In genomic region chr5:82283893-82284292, GRCh38 we compare ENCODE assay signal across 32 cellular contexts.
"Had no signal": no experiment of that assay in that cellular context is flagged by ENCODE, and none has a peak within 500 bp of the region (broad histone marks: within the 10 kb centered on the region; RNA-seq: fewer than 3 reads in every experiment).

No MANE protein-coding gene starts in this region.

- H3K27ac Mint-ChIP-seq: activated B cell treated with CpG ODN at 0.5 μM for 24 hours; activated CD8-positive, alpha-beta memory T cell treated with anti-CD3 and anti-CD28 coated beads, Interleukin-2, amount 10 ng/mL, durations not matched to agents 7 days and 5 days; activated CD8-positive, alpha-beta T cell treated with anti-CD3 and anti-CD28 coated beads for 36 hours; activated naive CD4-positive, alpha-beta T cell treated with anti-CD3 and anti-CD28 coated beads for 36 hours; activated naive CD4-positive, alpha-beta T cell treated with anti-CD3 and anti-CD28 coated beads, Interleukin-2, amount 50 U/mL, for 24 hours; activated naive CD8-positive, alpha-beta T cell treated with anti-CD3 and anti-CD28 coated beads for 36 hours; activated naive CD8-positive, alpha-beta T cell treated with anti-CD3 and anti-CD28 coated beads, Interleukin-2, amount 50 U/mL, for 24 hours; activated T-helper 1 cell treated with anti-CD3 and anti-CD28 coated beads, Interleukin-12 subunit alpha, Interleukin-12 subunit beta, Interleukin-2, Interleukin-4 antibody, amounts not matched to agents 30 ng/mL and 10 ng/mL and 1 ng/mL, durations not matched to agents 14 hours and 24 hours and 36 hours; activated T-helper 2 cell treated with anti-CD3 and anti-CD28 coated beads, Interferon-gamma antibody, Interleukin-2, Interleukin-4, amounts not matched to agents 10 μg/mL and 5 μg/mL and 100 μg/mL, durations not matched to agents 14 hours and 24 hours and 36 hours; T-helper 17 cell; T-helper 2 cell treated with Interferon-gamma antibody and Interleukin-4, amounts not matched to agents 5 μg/mL and 100 μg/mL, for 36 hours had no signal

- H3K27me3 Mint-ChIP-seq: activated B cell treated with CpG ODN at 0.5 μM for 24 hours; activated CD8-positive, alpha-beta memory T cell treated with anti-CD3 and anti-CD28 coated beads, Interleukin-2, amount 10 ng/mL, durations not matched to agents 7 days and 5 days; activated CD8-positive, alpha-beta T cell treated with anti-CD3 and anti-CD28 coated beads for 36 hours; activated naive CD4-positive, alpha-beta T cell treated with anti-CD3 and anti-CD28 coated beads, Interleukin-2, amount 50 U/mL, for 24 hours; activated naive CD8-positive, alpha-beta T cell treated with anti-CD3 and anti-CD28 coated beads for 36 hours; activated naive CD8-positive, alpha-beta T cell treated with anti-CD3 and anti-CD28 coated beads, Interleukin-2, amount 50 U/mL, for 24 hours; T-helper 17 cell had no signal

- DNase-seq: activated B cell treated with CpG ODN at 0.5 μM for 24 hours; activated CD4-positive, alpha-beta T cell treated with anti-CD3 and anti-CD28 coated beads for 48 hours; activated CD4-positive, alpha-beta T cell treated with anti-CD3 and anti-CD28 coated beads, Interleukin-2, amount 50 U/mL, for 1 hour; activated CD4-positive, alpha-beta T cell treated with anti-CD3 and anti-CD28 coated beads, Interleukin-2, amount 50 U/mL, for 48 hours; activated CD8-positive, alpha-beta memory T cell treated with anti-CD3 and anti-CD28 coated beads, Interleukin-2, amount 10 ng/mL, durations not matched to agents 7 days and 5 days; activated CD8-positive, alpha-beta memory T cell treated with anti-CD3 and anti-CD28 coated beads, Interleukin-2, amount 50 U/mL, for 4 hours; activated CD8-positive, alpha-beta T cell treated with anti-CD3 and anti-CD28 coated beads for 36 hours; activated effector memory CD4-positive, alpha-beta T cell treated with anti-CD3 and anti-CD28 coated beads, Interleukin-2, amount 50 U/mL, for 16 hours; activated naive CD4-positive, alpha-beta T cell treated with anti-CD3 and anti-CD28 coated beads for 36 hours; activated naive CD8-positive, alpha-beta T cell treated with anti-CD3 and anti-CD28 coated beads for 36 hours; activated naive CD8-positive, alpha-beta T cell treated with anti-CD3 and anti-CD28 coated beads, Interleukin-2, amount 50 U/mL, for 24 hours; activated T-cell treated with anti-CD3 and anti-CD28 coated beads, Interleukin-2, amount 50 U/mL, for 1 hour; activated T-cell treated with anti-CD3 and anti-CD28 coated beads, Interleukin-2, amount 50 U/mL, for 48 hours; adrenal gland; amygdala; aorta; body of pancreas; central memory CD4-positive, alpha-beta T cell; cerebellar nuclear complex; colonic mucosa; effector CD8-positive, alpha-beta T cell; esophagus squamous epithelium; foreskin melanocyte; head of caudate nucleus; T-helper 1 cell; T-helper 17 cell; T1000; WERI-Rb-1 had no signal

- H3K36me3 Mint-ChIP-seq: activated naive CD4-positive, alpha-beta T cell treated with anti-CD3 and anti-CD28 coated beads, Interleukin-2, amount 50 U/mL, for 24 hours had no signal

- H3K9me3 Mint-ChIP-seq: activated B cell treated with CpG ODN at 0.5 μM for 24 hours; activated CD8-positive, alpha-beta T cell treated with anti-CD3 and anti-CD28 coated beads for 36 hours; activated naive CD4-positive, alpha-beta T cell treated with anti-CD3 and anti-CD28 coated beads for 36 hours; activated naive CD4-positive, alpha-beta T cell treated with anti-CD3 and anti-CD28 coated beads, Interleukin-2, amount 50 U/mL, for 24 hours; activated naive CD8-positive, alpha-beta T cell treated with anti-CD3 and anti-CD28 coated beads for 36 hours; activated naive CD8-positive, alpha-beta T cell treated with anti-CD3 and anti-CD28 coated beads, Interleukin-2, amount 50 U/mL, for 24 hours; activated T-helper 1 cell treated with anti-CD3 and anti-CD28 coated beads, Interleukin-12 subunit alpha, Interleukin-12 subunit beta, Interleukin-2, Interleukin-4 antibody, amounts not matched to agents 30 ng/mL and 10 ng/mL and 1 ng/mL, durations not matched to agents 14 hours and 24 hours and 36 hours; activated T-helper 2 cell treated with anti-CD3 and anti-CD28 coated beads, Interferon-gamma antibody, Interleukin-2, Interleukin-4, amounts not matched to agents 10 μg/mL and 5 μg/mL and 100 μg/mL, durations not matched to agents 14 hours and 24 hours and 36 hours; T-helper 2 cell treated with Interferon-gamma antibody and Interleukin-4, amounts not matched to agents 5 μg/mL and 100 μg/mL, for 36 hours had no signal

- H3K4me3 Mint-ChIP-seq: activated B cell treated with CpG ODN at 0.5 μM for 24 hours; activated CD8-positive, alpha-beta memory T cell treated with anti-CD3 and anti-CD28 coated beads, Interleukin-2, amount 10 ng/mL, durations not matched to agents 7 days and 5 days; activated CD8-positive, alpha-beta T cell treated with anti-CD3 and anti-CD28 coated beads for 36 hours; activated naive CD4-positive, alpha-beta T cell treated with anti-CD3 and anti-CD28 coated beads for 36 hours; activated naive CD4-positive, alpha-beta T cell treated with anti-CD3 and anti-CD28 coated beads, Interleukin-2, amount 50 U/mL, for 24 hours; activated naive CD8-positive, alpha-beta T cell treated with anti-CD3 and anti-CD28 coated beads for 36 hours; activated naive CD8-positive, alpha-beta T cell treated with anti-CD3 and anti-CD28 coated beads, Interleukin-2, amount 50 U/mL, for 24 hours; activated T-helper 1 cell treated with anti-CD3 and anti-CD28 coated beads, Interleukin-12 subunit alpha, Interleukin-12 subunit beta, Interleukin-2, Interleukin-4 antibody, amounts not matched to agents 30 ng/mL and 10 ng/mL and 1 ng/mL, durations not matched to agents 14 hours and 24 hours and 36 hours; T-helper 17 cell; T-helper 2 cell treated with Interferon-gamma antibody and Interleukin-4, amounts not matched to agents 5 μg/mL and 100 μg/mL, for 36 hours had no signal
